ENCODE assay signal across 9 cellular contexts in the genomic region with DNA sequence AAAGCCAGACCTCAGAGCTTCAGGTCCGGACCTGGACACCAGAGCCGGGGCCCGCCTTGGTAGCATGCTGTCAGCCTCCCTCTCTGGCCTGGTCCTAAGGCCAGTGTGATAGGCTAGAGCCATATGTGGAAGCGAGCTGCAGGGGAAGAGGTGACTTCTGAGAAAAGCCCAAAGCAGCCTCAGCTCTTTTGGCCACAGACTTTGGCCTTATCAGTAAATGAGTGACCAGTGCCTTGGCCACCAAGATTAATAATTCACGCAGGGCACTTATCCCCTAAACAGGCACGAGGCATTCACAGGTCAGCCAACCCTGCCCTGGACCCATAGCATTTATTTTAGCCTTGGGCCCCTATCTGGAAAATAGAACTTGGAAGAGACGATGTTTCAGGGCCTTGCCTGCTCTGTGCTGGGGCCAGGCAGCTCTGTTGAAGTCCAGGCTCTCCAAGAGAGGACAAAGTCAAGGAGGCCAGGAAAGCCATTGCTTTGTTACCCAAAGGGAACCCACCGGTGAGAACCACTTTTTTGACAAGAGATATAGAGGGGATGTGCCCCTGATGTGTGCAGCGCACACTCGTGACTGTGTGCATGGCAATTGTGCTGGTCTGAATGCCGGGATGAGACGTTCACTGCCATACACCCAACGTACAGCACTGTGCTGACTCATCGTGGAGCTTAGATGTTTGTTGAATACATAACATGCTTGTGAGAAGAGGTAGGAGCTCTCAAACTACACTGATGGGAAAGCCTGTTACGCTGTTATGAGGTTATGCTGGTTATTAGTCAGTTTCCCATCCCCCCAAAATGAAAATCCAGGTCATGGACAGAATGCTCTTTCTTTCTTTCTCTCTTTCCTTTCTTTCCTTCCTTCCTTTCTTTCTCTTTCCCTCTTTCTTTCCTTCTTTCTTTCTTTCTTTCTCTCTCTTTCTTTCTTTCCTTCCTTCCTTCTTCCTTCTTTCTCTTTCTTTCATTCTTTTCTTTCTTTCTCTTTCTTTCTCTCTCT. TPM values are rescaled to one million over a fixed set of nuclear protein-coding genes. Genes with fewer than 3 reads are reported as not detected.
A peak's percentile ranks its signal among the peaks of the same experiment; 100 is the strongest.
DNase-seq lines count a peak whose midpoint lies in the region; ATAC-seq and TF ChIP-seq lines count a peak whose summit lies in the region.
"Had no signal": no experiment of that assay in that cellular context is flagged by ENCODE, and none has a peak within 500 bp of the region (broad histone marks: within the 10 kb centered on the region; RNA-seq: fewer than 3 reads in every experiment).

No MANE protein-coding gene starts in this region.

- no peaks in the 10 kb centered on the region for H3K79me2 ChIP-seq in ACC112 (ENCODE audit: control insufficient read depth, insufficient read depth, low read length, unreplicated experiment)

- peak; percentile 23 for DNase-seq in MV-4-11 (lab: John Stamatoyannopoulos, UW)
- no peak for DNase-seq in effector memory CD8-positive, alpha-beta T cell
- DNase-seq in glutamatergic neuron: no peak
- no peak for DNase-seq in NCI-H2107 (lab: John Stamatoyannopoulos, UW)
- DNase-seq in ecto neural progenitor cell (ENCODE audit: low spot score): no peak

- no peak overlapping the region for H3K4me3 ChIP-seq in ACC112 (ENCODE audit: low read depth, low read length)

- peak; percentile 59 for ATAC-seq in GM19025 (IDR thresholded peaks at IDR 0.05; ENCODE audit: low read depth, unreplicated experiment)
- ATAC-seq in effector memory CD8-positive, alpha-beta T cell (replicated peaks): peak; percentile 54
- no peak for ATAC-seq in HG02870 (IDR thresholded peaks at IDR 0.05; ENCODE audit: unreplicated experiment)

- H3K9me3 Mint-ChIP-seq in effector memory CD8-positive, alpha-beta T cell: no peaks in the 10 kb centered on the region
- peaks cover 9% of the 10 kb centered on the region for H3K9me3 Mint-ChIP-seq in glutamatergic neuron (ENCODE audit: unreplicated experiment)

- H3K27me3 Mint-ChIP-seq in effector memory CD8-positive, alpha-beta T cell: no peaks in the 10 kb centered on the region
- peaks cover 5% of the 10 kb centered on the region for H3K27me3 Mint-ChIP-seq in glutamatergic neuron (ENCODE audit: unreplicated experiment)

- H3K4me1 Mint-ChIP-seq in effector memory CD8-positive, alpha-beta T cell (ENCODE audit: low read depth in 2 of 2): peaks cover 11 to 21% of the 10 kb centered on the region in 2 donors
- no peaks in the 10 kb centered on the region for H3K4me1 Mint-ChIP-seq in glutamatergic neuron (ENCODE audit: low read depth, unreplicated experiment)

- H3K27me3 ChIP-seq in ACC112 (ENCODE audit: insufficient read depth, low read length): peaks cover 11% of the 10 kb centered on the region

- no peaks in the 10 kb centered on the region for H3K36me3 ChIP-seq in ACC112 (ENCODE audit: insufficient read depth, low read length)

- TF ChIP-seq CTCF in glutamatergic neuron (IDR thresholded peaks at IDR 0.05; ENCODE audit: partially characterized antibody, unreplicated experiment): no peak

- peaks cover 9% of the 10 kb centered on the region for H3K36me3 Mint-ChIP-seq in effector memory CD8-positive, alpha-beta T cell (ENCODE audit: insufficient read depth)
- no peaks in the 10 kb centered on the region for H3K36me3 Mint-ChIP-seq in glutamatergic neuron (ENCODE audit: unreplicated experiment)

- peak overlapping the region in 1 of 2 donors; percentile 8 for H3K4me3 Mint-ChIP-seq in effector memory CD8-positive, alpha-beta T cell
- H3K4me3 Mint-ChIP-seq in glutamatergic neuron (ENCODE audit: unreplicated experiment): no peak overlapping the region

- peaks cover 3% of the 10 kb centered on the region for H3K4me1 ChIP-seq in ACC112 (ENCODE audit: control insufficient read depth, insufficient read depth, low read length, unreplicated experiment)

- no peak overlapping the region for H3K27ac ChIP-seq in ACC112 (ENCODE audit: low read depth, low read length)

- peak overlapping the region; percentile 15 for H2AFZ ChIP-seq in ACC112 (ENCODE audit: low read length, unreplicated experiment)

- peak overlapping the region; percentile 19 to 52 for H3K27ac Mint-ChIP-seq in effector memory CD8-positive, alpha-beta T cell
- H3K27ac Mint-ChIP-seq in glutamatergic neuron (ENCODE audit: unreplicated experiment): no peak overlapping the region

RNA-seq across cellular contexts. Expression of gene SLC34A1, which starts 5.0 kb away (rescaled TPM):
- total RNA-seq in glutamatergic neuron (ENCODE audit: unreplicated experiment): not detected
- total RNA-seq: pulmonary artery endothelial cell had no signal

RNA-seq across cellular contexts. Expression of gene PFN3, which starts 21.3 kb away (rescaled TPM):
- not detected for total RNA-seq in glutamatergic neuron (ENCODE audit: unreplicated experiment)
- total RNA-seq: pulmonary artery endothelial cell had no signal

RNA-seq across cellular contexts. Expression of gene RGS14, which starts 21.5 kb away (rescaled TPM):
- 15.9 TPM for total RNA-seq in glutamatergic neuron (ENCODE audit: unreplicated experiment)

RNA-seq across cellular contexts. Expression of gene LMAN2, which starts 27.7 kb away (rescaled TPM):
- total RNA-seq in glutamatergic neuron (ENCODE audit: unreplicated experiment): 75.6 TPM

RNA-seq across cellular contexts. Expression of gene F12, which starts 30.2 kb away (rescaled TPM):
- 5.4 TPM for total RNA-seq in glutamatergic neuron (ENCODE audit: unreplicated experiment)
